1 cellular context compared by ENCODE assay signal in the genomic region with DNA sequence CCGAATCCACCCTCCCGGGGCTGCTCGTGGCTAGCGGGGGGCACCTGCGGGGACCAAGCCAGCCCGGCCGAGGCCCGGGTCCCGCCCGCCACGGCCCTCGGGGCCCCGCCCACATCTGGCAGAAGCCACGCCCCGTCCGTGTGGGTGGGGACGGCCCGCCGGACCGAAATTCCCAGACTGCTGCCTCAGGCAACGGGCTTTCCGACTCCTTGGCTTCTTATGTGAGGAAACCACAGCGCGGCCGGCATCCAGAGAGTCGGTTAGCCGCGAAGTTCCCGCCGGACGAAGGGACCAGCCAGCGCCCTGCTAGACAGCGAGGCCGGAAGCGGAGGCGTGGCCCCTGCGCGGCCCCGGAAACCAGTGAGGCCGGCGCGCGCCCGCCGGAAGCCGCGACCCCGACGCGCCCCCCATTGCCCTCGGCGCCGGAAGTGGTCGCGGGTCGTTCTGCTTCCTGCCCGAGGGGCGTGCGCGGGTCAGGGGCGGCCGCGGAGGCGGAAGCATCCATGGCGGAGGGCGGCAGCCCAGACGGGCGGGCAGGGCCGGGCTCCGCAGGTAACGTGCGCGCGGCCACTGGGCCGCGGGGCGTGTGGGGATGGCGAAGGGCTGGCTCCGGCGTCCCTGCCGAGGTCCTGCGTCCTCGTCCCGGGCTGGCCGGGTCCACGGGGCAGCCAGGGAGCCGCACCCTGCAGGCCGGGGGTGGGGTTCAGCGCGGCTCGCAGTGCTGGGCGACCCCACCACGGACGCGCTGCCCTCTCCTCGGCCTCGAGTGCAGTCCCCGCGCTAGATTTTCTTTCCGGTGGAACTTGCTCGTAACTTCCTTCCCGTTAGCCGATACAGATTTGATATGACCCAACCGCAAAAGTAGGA.
A peak's percentile ranks its signal among the peaks of the same experiment; 100 is the strongest.
TF ChIP-seq lines count a peak whose summit lies in the region.

Gene ASB1 (plus strand): TSS at position 360 of the 867 bp plus-strand sequence. CDS start 144 bp downstream, at position 504.

TF ChIP-seq in H1, 55 proteins besides CTCF, POLR2A, EP300 and RAD21 (continued from another document):
- TF ChIP-seq PHF8 (conservative IDR thresholded peaks at IDR 0.05; ENCODE audit: low read depth, low read length) = peak; percentile 90
- peak; percentile 91 for TF ChIP-seq ASH2L (IDR thresholded peaks at IDR 0.05; ENCODE audit: low read length)
- no peak for TF ChIP-seq BACH1 (IDR thresholded peaks at IDR 0.05; ENCODE audit: low read length)
- TF ChIP-seq POLR2AphosphoS5 (IDR thresholded peaks at IDR 0.05; ENCODE audit: low read depth, low read length) = no peak
- TF ChIP-seq SIN3A (conservative IDR thresholded peaks at IDR 0.05 in 1 of 2, IDR thresholded peaks at IDR 0.05 in 1 of 2; ENCODE audit: low read depth in 1 of 2, low read length in 2 of 2) = peak; percentile 10 to 47; a peak in 2 of 4 replicates
- no peak for TF ChIP-seq SIRT6 (IDR thresholded peaks at IDR 0.05; ENCODE audit: low read length)
- peak; percentile 87 for TF ChIP-seq EGR1 (IDR thresholded peaks at IDR 0.05; ENCODE audit: borderline replicate concordance, low read depth, low read length)
- TF ChIP-seq HDAC2 (IDR thresholded peaks at IDR 0.05; ENCODE audit: borderline replicate concordance in 1 of 2, low read depth in 2 of 2, low read length in 2 of 2) = 0 out of 4 replicates have a peak, but pooled peaks of 1 of the 2 experiments have one; percentile 6
- no peak for TF ChIP-seq BRCA1 (IDR thresholded peaks at IDR 0.05; ENCODE audit: low read depth, low read length)
- peak; percentile 60 for TF ChIP-seq KDM4A (IDR thresholded peaks at IDR 0.05; ENCODE audit: low read depth, low read length, severe bottlenecking)
- TF ChIP-seq TBP (IDR thresholded peaks at IDR 0.05; ENCODE audit: low read depth, low read length) = peak; percentile 60; the same call in 1 of the 2 replicates
- no peak for TF ChIP-seq SP4 (IDR thresholded peaks at IDR 0.05; ENCODE audit: low read length)
- peak; percentile 95; the same call in 1 of the 2 replicates for TF ChIP-seq RBBP5 (IDR thresholded peaks at IDR 0.05; ENCODE audit: borderline replicate concordance, low read depth, low read length)
- no peak for TF ChIP-seq TEAD4 (IDR thresholded peaks at IDR 0.05; ENCODE audit: low read depth, low read length)
